In the genomic region with DNA sequence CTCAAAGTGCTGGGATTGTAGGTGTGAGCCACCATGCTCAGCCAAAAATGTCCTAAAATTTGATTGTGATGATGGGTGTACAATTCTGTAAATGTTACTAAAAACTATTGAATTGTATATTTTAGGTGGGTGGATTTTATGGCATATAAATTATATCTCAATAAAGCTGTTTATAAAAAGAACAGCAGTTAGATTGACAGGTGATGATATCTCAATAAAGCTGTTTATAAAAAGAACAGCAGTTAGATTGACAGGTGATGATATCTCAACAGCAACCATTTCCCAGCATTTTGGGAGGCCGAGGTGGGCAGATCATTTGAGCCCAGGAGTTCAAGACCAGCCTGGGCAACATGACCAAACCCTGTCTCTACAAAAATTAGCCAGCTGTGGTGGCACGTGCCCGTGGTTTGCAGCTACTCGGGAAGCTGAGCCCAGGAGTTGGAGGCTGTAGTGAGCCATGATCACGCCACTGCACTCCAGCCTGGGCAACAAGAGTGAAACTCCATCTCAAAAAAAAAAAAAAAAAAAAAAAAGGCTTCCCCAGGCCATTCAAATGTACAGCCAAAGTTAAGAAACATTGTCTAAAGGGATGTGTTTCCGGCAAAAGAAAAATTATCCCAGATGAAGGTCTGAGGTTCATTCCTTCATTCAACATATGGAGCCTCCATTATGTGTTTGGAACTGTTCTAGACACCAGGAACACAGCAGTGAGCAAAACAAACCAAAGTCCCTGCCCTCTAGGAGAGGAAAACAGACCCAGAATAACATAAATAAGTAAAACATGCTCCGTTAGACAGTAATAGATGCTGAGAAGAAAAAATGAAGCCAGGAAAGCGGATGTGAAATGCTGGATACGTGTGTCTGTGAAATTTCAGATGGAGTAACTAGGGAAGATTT, we compare ENCODE assay signal across 7 cellular contexts. TPM values are rescaled to one million over a fixed set of nuclear protein-coding genes. Genes with fewer than 3 reads are reported as not detected.
DNase-seq lines count a peak whose midpoint lies in the region; ATAC-seq and TF ChIP-seq lines count a peak whose summit lies in the region.

No MANE protein-coding gene starts in this region.

- peaks cover 16% of the 10 kb centered on the region for H3F3A ChIP-seq in GM23248 (ENCODE audit: insufficient read depth)

- H4K20me1 ChIP-seq in GM23248 (ENCODE audit: insufficient read depth): no peaks in the 10 kb centered on the region

- H3K9me2 ChIP-seq in GM23248 (ENCODE audit: insufficient read depth): no peaks in the 10 kb centered on the region

- TF ChIP-seq EP300 in esophagus muscularis mucosa (IDR thresholded peaks at IDR 0.05): no peak

- H3K79me2 ChIP-seq in GM23248 (ENCODE audit: insufficient read depth): peaks cover 33% of the 10 kb centered on the region

- DNase-seq in GM23248 (no peak), Panc1 (ENCODE audit: low read depth, low spot score) (no peak), esophagus muscularis mucosa (ENCODE audit: extremely low spot score) (no peak), psoas muscle (no peak), occipital lobe (lab: John Stamatoyannopoulos, UW) (no peak)

- TSS peak; percentile 90 for BruUV-seq in Panc1 (replicated peaks; lab: Mats Ljungman, UMichigan)

- H3K36me3 ChIP-seq in GM23248 (ENCODE audit: low read depth) (0 out of 2 replicates have a peak, but pooled peaks cover 4% of the 10 kb centered on the region), Panc1 (ENCODE audit: control insufficient read depth, insufficient read depth, low read length) (peaks cover 8% of the 10 kb centered on the region), esophagus muscularis mucosa (peaks cover 0 to 17% (median 9%) of the 10 kb centered on the region in 4 donors), psoas muscle (ENCODE audit: insufficient read depth in 1 of 2, low read depth in 1 of 2) (peaks cover 0 to 7% of the 10 kb centered on the region in 2 donors)

- WGBS in GM23248 (ENCODE audit: low coverage in 1 of 2, low lambda C conversion rate in 2 of 2, missing lambda C conversion rate in 2 of 2), 2 experiments: 78% methylated on average over 9 of the region's 9 CpGs
- 89% methylated on average over 9 of the region's 9 CpGs for WGBS in esophagus muscularis mucosa
- WGBS in psoas muscle, 3 donors: 69 to 77% (median 72%) methylated on average over 9 of the region's 9 CpGs

- intact Hi-C loops in Panc1 (cut with micrococcal nuclease; ENCODE audit: unreplicated experiment) (no loop called here), esophagus muscularis mucosa (cut with DNase I) (loop anchor here (5.0 kb wide), 3 partner anchors 54 to 71 kb away; partner anchors contain the start of gene TBC1D20), psoas muscle (cut with DNase I) (loop anchor here (5.0 to 10.0 kb wide), 3 partner anchors 68 to 138 kb away; partner anchors contain the start of gene CSNK2A1 (in 1 of the 2))

- peak overlapping the region; percentile 97 for H3K9ac ChIP-seq in GM23248

- H3K4me2 ChIP-seq in GM23248 (ENCODE audit: unreplicated experiment): peak overlapping the region; percentile 76

- H3K4me3 ChIP-seq in GM23248 (peak overlapping the region; percentile 75), Panc1 (ENCODE audit: low read depth in 2 of 2, low read length in 2 of 2) (peak overlapping the region in 1 of 2 experiments; percentile 65; a peak in 2 of 4 replicates), esophagus muscularis mucosa (no peak overlapping the region), psoas muscle (no peak overlapping the region)

- POLR2A ChIA-PET in Panc1 (lab: Charles Lee): interaction anchor here (0.6 kb wide), 1 partner anchor 26 kb away, joined by 3 read pairs; the partner anchor contains the start of gene TRIB3

- in situ Hi-C loops in GM23248 (cut with MboI) (no loop called here), Panc1 (cut with HindIII; ENCODE audit: low pct_unique_long_range_greater_than_20kb, low sequenced_read_pairs) (no loop called here)

- TF ChIP-seq POLR2A in esophagus muscularis mucosa (IDR thresholded peaks at IDR 0.05; ENCODE audit: low read depth): no peak

- H2AFZ ChIP-seq in GM23248: peak overlapping the region; percentile 87

- no peaks in the 10 kb centered on the region for H3K9me3 ChIP-seq in GM23248 (ENCODE audit: low read depth)
- peaks cover 6% of the 10 kb centered on the region; the same call in 1 of the 2 replicates for H3K9me3 ChIP-seq in Panc1 (ENCODE audit: control insufficient read depth, insufficient read depth, low read depth, low read length)
- H3K9me3 ChIP-seq in esophagus muscularis mucosa: no peaks in the 10 kb centered on the region
- H3K9me3 ChIP-seq in psoas muscle: no peaks in the 10 kb centered on the region

- ATAC-seq in Panc1 (no peak), psoas muscle (no peak), GM21529 (IDR thresholded peaks at IDR 0.05; ENCODE audit: unreplicated experiment) (no peak), HG02759 (IDR thresholded peaks at IDR 0.05; ENCODE audit: unreplicated experiment) (no peak)

- H3K4me1 ChIP-seq in GM23248 (ENCODE audit: insufficient read depth) (peaks cover 20% of the 10 kb centered on the region), Panc1 (ENCODE audit: control insufficient read depth, insufficient read depth, low read length) (peaks cover 24% of the 10 kb centered on the region), esophagus muscularis mucosa (peaks cover 16 to 31% (median 29%) of the 10 kb centered on the region in 4 donors), psoas muscle (peaks cover 27% of the 10 kb centered on the region)

- no peak for TF ChIP-seq CTCF in Panc1 (IDR thresholded peaks at IDR 0.05)
- no peak for TF ChIP-seq CTCF in esophagus muscularis mucosa (IDR thresholded peaks at IDR 0.05)
- TF ChIP-seq CTCF in psoas muscle (IDR thresholded peaks at IDR 0.05): no peak

- H3K27me3 ChIP-seq in GM23248 (replicated peaks; ENCODE audit: insufficient read depth) (no peaks in the 10 kb centered on the region), Panc1 (ENCODE audit: control insufficient read depth, insufficient read depth, low read length) (no peaks in the 10 kb centered on the region), esophagus muscularis mucosa (no peaks in the 10 kb centered on the region), psoas muscle (ENCODE audit: insufficient read depth in 3 of 3, low read length in 2 of 3) (no peaks in the 10 kb centered on the region)

- H3K27ac ChIP-seq in GM23248 (peak overlapping the region; percentile 65), Panc1 (ENCODE audit: low read length) (peak overlapping the region; percentile 86), esophagus muscularis mucosa (replicated peaks in 1 of 4) (peak overlapping the region; percentile 82 to 97 (median 95)), psoas muscle (peak overlapping the region; percentile 95)

- CTCF ChIA-PET in Panc1 (lab: Charles Lee): interaction anchor here (0.7 kb wide), 1 partner anchor 48 kb away, joined by 3 read pairs; no protein-coding TSS in a partner anchor

RNA-seq across cellular contexts. Expression of gene RBCK1, which starts 1.7 kb away (rescaled TPM):
- total RNA-seq in GM23248 (2014; rRNA removed; shearing (Covaris generic)): 104 and 129 TPM in 2 replicates
- polyA plus RNA-seq in GM23248 (2016; fragmentation: Nextera tagmentation; extraction: Ambion mirVana) (72.3 and 79.9 TPM in 2 replicates), psoas muscle (10 to 100 TPM; 35.8 to 52.5 (median 46.0) TPM)
- total RNA-seq in Panc1 (2021; ENCODE audit: unreplicated experiment) (97.1 TPM), esophagus muscularis mucosa (10 to 100 TPM; 75.7 to 85.6 (median 80.7) TPM), psoas muscle (10 to 100 TPM; 34.1 to 50.5 (median 40.7) TPM), occipital lobe (15.1 TPM)
- 109 TPM for polyA plus RNA-seq in Panc1 (2012; ENCODE audit: insufficient read length)

RNA-seq across cellular contexts. Expression of gene TRIB3, which starts 25.9 kb away (rescaled TPM):
- 88.5 and 99.2 TPM in 2 replicates for total RNA-seq in GM23248 (2014; rRNA removed; shearing (Covaris generic))
- polyA plus RNA-seq in GM23248 (2016; fragmentation: Nextera tagmentation; extraction: Ambion mirVana): 63.0 and 66.1 TPM in 2 replicates
- 35.6 TPM for total RNA-seq in Panc1 (2021; ENCODE audit: unreplicated experiment)
- 41.6 TPM for polyA plus RNA-seq in Panc1 (2012; ENCODE audit: insufficient read length)
- total RNA-seq in esophagus muscularis mucosa: 1 to 10 TPM in 3 of 4 donors, under 1 TPM in 1; 0.83 to 6.8 (median 4.0) TPM
- 1 to 10 TPM in 3 of 4 donors, under 1 TPM in 1; 0.78 to 7.7 (median 2.5) TPM for total RNA-seq in psoas muscle
- polyA plus RNA-seq in psoas muscle: 10 to 100 TPM in 1 of 3 donors, 1 to 10 TPM in 1, under 1 TPM in 1; 0.74 to 16.3 (median 2.1) TPM
- 12.5 TPM for total RNA-seq in occipital lobe

RNA-seq across cellular contexts. Expression of gene TBC1D20, which starts 55.9 kb away (rescaled TPM):
- 43.3 and 51.4 TPM in 2 replicates for total RNA-seq in GM23248 (2014; rRNA removed; shearing (Covaris generic))
- polyA plus RNA-seq in GM23248 (2016; fragmentation: Nextera tagmentation; extraction: Ambion mirVana) (31.0 and 33.0 TPM in 2 replicates), psoas muscle (10 to 100 TPM; 16.6 to 29.2 (median 21.1) TPM)
- total RNA-seq in Panc1 (2021; ENCODE audit: unreplicated experiment) (42.1 TPM), esophagus muscularis mucosa (10 to 100 TPM; 34.9 to 47.7 (median 41.7) TPM), psoas muscle (10 to 100 TPM; 23.9 to 31.4 (median 29.3) TPM), occipital lobe (15.4 TPM)
- 32.8 TPM for polyA plus RNA-seq in Panc1 (2012; ENCODE audit: insufficient read length)

RNA-seq across cellular contexts. Expression of gene NRSN2, which starts 59.5 kb away (rescaled TPM):
- total RNA-seq in GM23248 (2014; rRNA removed; shearing (Covaris generic)): 58.8 and 76.8 TPM in 2 replicates
- polyA plus RNA-seq in GM23248 (2016; fragmentation: Nextera tagmentation; extraction: Ambion mirVana): 76.7 and 78.2 TPM in 2 replicates
- 44.9 TPM for total RNA-seq in Panc1 (2021; ENCODE audit: unreplicated experiment)
- polyA plus RNA-seq in Panc1 (2012; ENCODE audit: insufficient read length): 74.8 TPM
- total RNA-seq in esophagus muscularis mucosa: 10 to 100 TPM; 20.8 to 72.8 (median 48.9) TPM
- total RNA-seq in psoas muscle: 1 to 10 TPM; 3.0 to 5.0 (median 3.9) TPM
- 1 to 10 TPM; 1.6 to 3.4 (median 3.1) TPM for polyA plus RNA-seq in psoas muscle
- 27.0 TPM for total RNA-seq in occipital lobe
